Comparison of ENCODE assay signal across 9 cellular contexts in genomic region chrX:136268051-136269048, GRCh38. TPM values are rescaled to one million over a fixed set of nuclear protein-coding genes. Genes with fewer than 3 reads are reported as not detected.
DNase-seq lines count a peak whose midpoint lies in the region; ATAC-seq and TF ChIP-seq lines count a peak whose summit lies in the region.
"Had no signal": no experiment of that assay in that cellular context is flagged by ENCODE, and none has a peak within 500 bp of the region (broad histone marks: within the 10 kb centered on the region; RNA-seq: fewer than 3 reads in every experiment).

No MANE protein-coding gene starts in this region.

- in situ Hi-C loops in KBM-7 (cut with MboI; ENCODE audit: low pct_unique_long_range_greater_than_20kb, low sequenced_read_pairs): no loop called here
- in situ Hi-C loops in astrocyte of the cerebellum (cut with HindIII; ENCODE audit: low sequenced_read_pairs): no loop called here

- DNase-seq in KBM-7 (peak; percentile 60), SW480 (ENCODE audit: low spot score) (peak; percentile 30), astrocyte of the cerebellum (ENCODE audit: low read depth) (peak; percentile 15), kidney epithelial cell (ENCODE audit: low read depth) (no peak), foreskin melanocyte (no peak)
- peak; percentile 15 for DNase-seq in stimulated activated CD8-positive, alpha-beta memory T cell treated with anti-CD3 and anti-CD28 coated beads, Interleukin-15, amount 100 ng/mL, for 1 hour (ENCODE audit: low read depth)

- ATAC-seq in GM19023 (IDR thresholded peaks at IDR 0.05; ENCODE audit: unreplicated experiment): peak; percentile 68

- H3K36me3 ChIP-seq in kidney epithelial cell (ENCODE audit: control insufficient read depth, insufficient read depth, low read length): no peaks in the 10 kb centered on the region

- no peaks in the 10 kb centered on the region for H3K27me3 ChIP-seq in kidney epithelial cell (ENCODE audit: control insufficient read depth, insufficient read depth, low read length)

- TF ChIP-seq CTCF in C4-2B (conservative IDR thresholded peaks at IDR 0.05) (peak; percentile 80), astrocyte of the cerebellum (IDR thresholded peaks at IDR 0.05; ENCODE audit: low read depth, low read length, missing control alignments) (peak; percentile 82), kidney epithelial cell (IDR thresholded peaks at IDR 0.05; ENCODE audit: insufficient read depth, low read length, poor library complexity, severe bottlenecking) (peak; percentile 79)

- H3K27ac ChIP-seq in C4-2B: no peak overlapping the region
- H3K27ac ChIP-seq: skin epidermis had no signal

- H3K4me3 ChIP-seq in astrocyte of the cerebellum (ENCODE audit: low read depth, low read length) (no peak overlapping the region), kidney epithelial cell (ENCODE audit: low read depth, low read length) (no peak overlapping the region)
- H3K4me3 ChIP-seq: skin epidermis had no signal

RNA-seq across cellular contexts. Expression of gene MAP7D3, which starts 17.1 kb away (rescaled TPM):
- 9.2 and 9.4 TPM in 2 replicates for total RNA-seq in kidney epithelial cell

RNA-seq across cellular contexts. Expression of gene ADGRG4, which starts 32.4 kb away (rescaled TPM):
- not detected in 2 replicates for total RNA-seq in kidney epithelial cell

Comparison
In these comparisons a context has a peak if more than half of its experiments do, and no peak if none do; other contexts are left out.
1. DNase-seq: peak in KBM-7 (single experiment), SW480 (single experiment), astrocyte of the cerebellum (single experiment) and stimulated activated CD8-positive, alpha-beta memory T cell treated with anti-CD3 and anti-CD28 coated beads, Interleukin-15, amount 100 ng/mL, for 1 hour (single experiment); none in kidney epithelial cell (single experiment) and foreskin melanocyte (single experiment).
2. Peak in every context shown above with its lines, with median percentiles within 50 percentile points of each other: CTCF ChIP-seq.